1 cellular context compared by ENCODE assay signal in the genomic region with DNA sequence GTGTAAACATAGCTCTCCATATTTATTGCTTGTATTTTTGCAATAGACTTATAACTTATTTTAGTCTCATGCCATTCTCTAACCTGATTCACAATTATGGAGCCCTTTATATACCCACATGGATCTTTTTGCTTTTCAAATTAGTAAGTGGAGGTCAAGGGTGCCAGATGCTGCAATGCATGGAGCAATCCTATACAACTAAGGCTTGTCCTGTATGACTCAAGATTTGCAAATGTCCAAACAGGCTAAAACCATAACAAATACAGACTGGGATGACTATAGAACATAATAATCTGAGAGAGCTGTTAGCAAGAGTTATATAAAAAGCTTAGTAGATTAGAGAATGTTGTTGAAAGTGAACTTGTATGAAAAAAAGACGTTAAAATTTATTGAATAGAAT.
TF ChIP-seq lines count a peak whose summit lies in the region.

No MANE protein-coding gene starts in this region.

TF ChIP-seq in IMR-90, 13 proteins besides CTCF, POLR2A, EP300 and RAD21 (continued from another document):
- TF ChIP-seq, protein P1, sequence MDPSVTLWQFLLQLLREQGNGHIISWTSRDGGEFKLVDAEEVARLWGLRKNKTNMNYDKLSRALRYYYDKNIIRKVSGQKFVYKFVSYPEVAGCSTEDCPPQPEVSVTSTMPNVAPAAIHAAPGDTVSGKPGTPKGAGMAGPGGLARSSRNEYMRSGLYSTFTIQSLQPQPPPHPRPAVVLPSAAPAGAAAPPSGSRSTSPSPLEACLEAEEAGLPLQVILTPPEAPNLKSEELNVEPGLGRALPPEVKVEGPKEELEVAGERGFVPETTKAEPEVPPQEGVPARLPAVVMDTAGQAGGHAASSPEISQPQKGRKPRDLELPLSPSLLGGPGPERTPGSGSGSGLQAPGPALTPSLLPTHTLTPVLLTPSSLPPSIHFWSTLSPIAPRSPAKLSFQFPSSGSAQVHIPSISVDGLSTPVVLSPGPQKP (IDR thresholded peaks at IDR 0.05; ENCODE audit: borderline replicate concordance, low read depth, low read length): no peak
- TF ChIP-seq MAFK (IDR thresholded peaks at IDR 0.05; ENCODE audit: low read depth, low read length): no peak
- no peak for TF ChIP-seq CHD1 (IDR thresholded peaks at IDR 0.05; ENCODE audit: low read depth, low read length)
